ENCODE assay signal across 10 cellular contexts in the genomic region with DNA sequence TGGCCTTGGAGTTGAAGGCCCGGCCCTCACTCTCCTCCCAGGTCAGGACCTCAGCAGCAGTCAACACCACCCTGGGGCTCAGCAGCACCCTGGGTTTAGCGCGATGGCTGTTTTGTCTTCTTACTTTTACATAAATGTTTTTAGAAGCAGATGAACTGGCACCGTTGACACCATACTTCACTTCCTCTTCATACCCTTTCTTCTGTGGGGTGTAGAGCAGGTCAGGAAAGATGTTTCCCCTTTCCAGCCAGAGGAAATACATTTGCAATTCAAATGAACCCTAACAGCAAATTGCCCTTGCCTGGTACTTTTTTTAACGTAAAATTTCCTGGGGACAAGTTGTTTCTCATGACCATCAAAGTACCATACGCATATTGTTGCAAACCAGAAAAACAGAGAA. TPM values are rescaled to one million over a fixed set of nuclear protein-coding genes. Genes with fewer than 3 reads are reported as not detected.
DNase-seq lines count a peak whose midpoint lies in the region; ATAC-seq and TF ChIP-seq lines count a peak whose summit lies in the region.
"Had no signal": no experiment of that assay in that cellular context is flagged by ENCODE, and none has a peak within 500 bp of the region (broad histone marks: within the 10 kb centered on the region; RNA-seq: fewer than 3 reads in every experiment).

No MANE protein-coding gene starts in this region.

- no peaks in the 10 kb centered on the region for H3K27me3 ChIP-seq in CD8-positive, alpha-beta T cell (ENCODE audit: insufficient read depth, low read length)
- H3K27me3 ChIP-seq in Panc1 (ENCODE audit: control insufficient read depth, insufficient read depth, low read length) (no peaks in the 10 kb centered on the region), lower lobe of right lung (ENCODE audit: low read depth) (peaks cover 6% of the 10 kb centered on the region)

- no peak overlapping the region for H3K27ac ChIP-seq in CD8-positive, alpha-beta T cell (ENCODE audit: low read depth, low read length)
- H3K27ac ChIP-seq in Panc1 (ENCODE audit: low read length) (peak overlapping the region; percentile 37), lower lobe of right lung (peak overlapping the region; percentile 13)

- intact Hi-C loops in CD8-positive, alpha-beta T cell (cut with DNase I, micrococcal nuclease) = no loop called here
- intact Hi-C loops in Panc1 (cut with micrococcal nuclease; ENCODE audit: unreplicated experiment) (no loop called here), lower lobe of right lung (cut with DNase I) (no loop called here)

- H3K27ac Mint-ChIP-seq in CD8-positive, alpha-beta T cell = peak overlapping the region; percentile 85

- H3K9me3 ChIP-seq in CD8-positive, alpha-beta T cell (ENCODE audit: low read length) = no peaks in the 10 kb centered on the region
- H3K9me3 ChIP-seq in Panc1 (ENCODE audit: control insufficient read depth, insufficient read depth, low read depth, low read length) = no peaks in the 10 kb centered on the region
- no peaks in the 10 kb centered on the region for H3K9me3 ChIP-seq in lower lobe of right lung

- in situ Hi-C loops in Panc1 (cut with HindIII; ENCODE audit: low pct_unique_long_range_greater_than_20kb, low sequenced_read_pairs) = loop anchor here (25.0 kb wide), 1 partner anchor 94 kb away; no protein-coding TSS in a partner anchor
- in situ Hi-C loops in ACHN (cut with HindIII; ENCODE audit: low pct_ligation_motif_present, low pct_unique_long_range_greater_than_20kb, low sequenced_read_pairs) = loop anchor here (10.0 kb wide), 1 partner anchor 106 kb away; no protein-coding TSS in a partner anchor

- CTCF ChIA-PET in CD8-positive, alpha-beta T cell (lab: Charles Lee) = interaction anchor here (6.2 kb wide), 1 partner anchor 12 kb away, joined by 48 read pairs; no protein-coding TSS in a partner anchor
- CTCF ChIA-PET in Panc1 (lab: Charles Lee) = no interaction called here

- BruUV-seq in Panc1 (replicated peaks; lab: Mats Ljungman, UMichigan) = no TSS peak

- peak overlapping the region; percentile 54 for H3K4me3 Mint-ChIP-seq in CD8-positive, alpha-beta T cell
- H3K4me3 Mint-ChIP-seq: effector memory CD8-positive, alpha-beta T cell had no signal

- TF ChIP-seq CTCF in CD8-positive, alpha-beta T cell (IDR thresholded peaks at IDR 0.05) = no peak
- TF ChIP-seq CTCF in Panc1 (IDR thresholded peaks at IDR 0.05) (no peak), lower lobe of right lung (IDR thresholded peaks at IDR 0.05) (no peak), GM20000 (IDR thresholded peaks at IDR 0.05; ENCODE audit: extremely low read depth, missing control alignments) (no peak)

- POLR2A ChIA-PET in CD8-positive, alpha-beta T cell (lab: Charles Lee) = no interaction called here
- POLR2A ChIA-PET in Panc1 (lab: Charles Lee) = no interaction called here

- peaks cover 40% of the 10 kb centered on the region for H3K4me1 ChIP-seq in CD8-positive, alpha-beta T cell (ENCODE audit: insufficient read depth, low read length)
- H3K4me1 ChIP-seq in Panc1 (ENCODE audit: control insufficient read depth, insufficient read depth, low read length) = peaks cover 43% of the 10 kb centered on the region
- H3K4me1 ChIP-seq in lower lobe of right lung = peaks cover 30% of the 10 kb centered on the region

- peaks cover 49% of the 10 kb centered on the region for H3K4me1 Mint-ChIP-seq in CD8-positive, alpha-beta T cell (ENCODE audit: low read depth)

- no peaks in the 10 kb centered on the region for H3K36me3 Mint-ChIP-seq in CD8-positive, alpha-beta T cell

- DNase-seq in CD8-positive, alpha-beta T cell = no peak
- DNase-seq in Panc1 (ENCODE audit: low read depth, low spot score) (no peak), lower lobe of right lung (no peak), putamen (ENCODE audit: low spot score) (no peak), ACHN (no peak), GM20000 (ENCODE audit: low spot score) (no peak)
- DNase-seq: effector memory CD8-positive, alpha-beta T cell; NCI-H446 treated with DMSO at 0.1 percent for 48 hours had no signal

- H3K9me3 Mint-ChIP-seq in CD8-positive, alpha-beta T cell = no peaks in the 10 kb centered on the region
- H3K9me3 Mint-ChIP-seq: effector memory CD8-positive, alpha-beta T cell had no signal

- peaks cover 2% of the 10 kb centered on the region for H3K27me3 Mint-ChIP-seq in CD8-positive, alpha-beta T cell (ENCODE audit: low read depth)

- H3K4me3 ChIP-seq in CD8-positive, alpha-beta T cell (ENCODE audit: low read depth, low read length) = peak overlapping the region; percentile 6
- H3K4me3 ChIP-seq in Panc1 (ENCODE audit: low read depth in 2 of 2, low read length in 2 of 2) (no peak overlapping the region), lower lobe of right lung (no peak overlapping the region)

- no peak for ATAC-seq in CD8-positive, alpha-beta T cell
- peak; percentile 30 for ATAC-seq in GM21528 (IDR thresholded peaks at IDR 0.05; ENCODE audit: low FRiP score, unreplicated experiment)
- no peak for ATAC-seq in Panc1
- no peak for ATAC-seq in lower lobe of right lung
- no peak for ATAC-seq in HG02852 (IDR thresholded peaks at IDR 0.05; ENCODE audit: unreplicated experiment)
- ATAC-seq: effector memory CD8-positive, alpha-beta T cell had no signal

- H3K36me3 ChIP-seq in CD8-positive, alpha-beta T cell (ENCODE audit: insufficient read depth, low read length) = no peaks in the 10 kb centered on the region
- H3K36me3 ChIP-seq in Panc1 (ENCODE audit: control insufficient read depth, insufficient read depth, low read length) = no peaks in the 10 kb centered on the region
- no peaks in the 10 kb centered on the region for H3K36me3 ChIP-seq in lower lobe of right lung

RNA-seq across cellular contexts. Expression of gene SNX9, which starts 54.7 kb away (rescaled TPM):
- 10 to 100 TPM; 54.8 to 63.2 TPM for total RNA-seq in CD8-positive, alpha-beta T cell
- total RNA-seq in Panc1 (2021; ENCODE audit: unreplicated experiment) (46.0 TPM), lower lobe of right lung (25.0 TPM)
- polyA plus RNA-seq in Panc1 (2012; ENCODE audit: insufficient read length) = 37.4 TPM
